26 cellular contexts compared by ENCODE assay signal in genomic region chr4:42487230-42487629, GRCh38.
"Had no signal": no experiment of that assay in that cellular context is flagged by ENCODE, and none has a peak within 500 bp of the region (broad histone marks: within the 10 kb centered on the region; RNA-seq: fewer than 3 reads in every experiment).

No MANE protein-coding gene starts in this region.

- H3K27ac Mint-ChIP-seq: activated CD4-positive, alpha-beta memory T cell treated with anti-CD3 and anti-CD28 coated beads, Interleukin-2, amount 10 ng/mL, durations not matched to agents 7 days and 5 days; activated CD4-positive, alpha-beta T cell treated with anti-CD3 and anti-CD28 coated beads for 36 hours; activated naive CD4-positive, alpha-beta T cell treated with anti-CD3 and anti-CD28 coated beads for 36 hours; activated naive CD8-positive, alpha-beta T cell treated with anti-CD3 and anti-CD28 coated beads for 36 hours; activated T-helper 17 cell treated with anti-CD3 and anti-CD28 coated beads, Interleukin-2, amount 50 U/mL, for 72 hours had no signal

- H3K9me3 Mint-ChIP-seq: activated CD4-positive, alpha-beta memory T cell treated with anti-CD3 and anti-CD28 coated beads, Interleukin-2, amount 10 ng/mL, durations not matched to agents 7 days and 5 days; activated naive CD4-positive, alpha-beta T cell treated with anti-CD3 and anti-CD28 coated beads for 36 hours; activated naive CD8-positive, alpha-beta T cell treated with anti-CD3 and anti-CD28 coated beads for 36 hours; activated T-helper 17 cell treated with anti-CD3 and anti-CD28 coated beads, Interleukin-2, amount 50 U/mL, for 72 hours had no signal

- H3K4me3 ChIP-seq: Peyer's patch, SJCRH30 had no signal

- H3K4me1 Mint-ChIP-seq: activated CD4-positive, alpha-beta T cell treated with anti-CD3 and anti-CD28 coated beads for 36 hours had no signal

- H3K27me3 Mint-ChIP-seq: activated CD4-positive, alpha-beta memory T cell treated with anti-CD3 and anti-CD28 coated beads, Interleukin-2, amount 10 ng/mL, durations not matched to agents 7 days and 5 days; activated CD4-positive, alpha-beta T cell treated with anti-CD3 and anti-CD28 coated beads for 36 hours; activated naive CD8-positive, alpha-beta T cell treated with anti-CD3 and anti-CD28 coated beads for 36 hours; activated T-helper 17 cell treated with anti-CD3 and anti-CD28 coated beads, Interleukin-2, amount 50 U/mL, for 72 hours had no signal

- DNase-seq: activated CD4-positive, alpha-beta memory T cell treated with anti-CD3 and anti-CD28 coated beads, Interleukin-2, amount 10 ng/mL, durations not matched to agents 7 days and 5 days; activated CD4-positive, alpha-beta T cell treated with anti-CD3 and anti-CD28 coated beads for 36 hours; activated CD4-positive, alpha-beta T cell treated with anti-CD3 and anti-CD28 coated beads, Interleukin-2, amount 50 U/mL, for 1 hour; activated gamma-delta T cell; activated naive CD4-positive, alpha-beta T cell treated with anti-CD3 and anti-CD28 coated beads for 36 hours; activated naive CD8-positive, alpha-beta T cell treated with anti-CD3 and anti-CD28 coated beads for 36 hours; activated T-cell treated with anti-CD3 and anti-CD28 coated beads for 4 hours; activated T-cell treated with anti-CD3 and anti-CD28 coated beads, Interleukin-2, amount 50 U/mL, for 48 hours; brain microvascular endothelial cell; central memory CD4-positive, alpha-beta T cell; Kasumi-1; NCI-H1048; NCI-H146; NCI-H187 treated with DMSO at 0.1 percent for 48 hours; NCI-H2081 treated with DMSO at 0.1 percent for 48 hours; NCI-H2171 treated with DMSO at 0.1 percent for 48 hours; NCI-H226; NCI-H526; NCI-H82; OCI-M1; Peyer's patch; Right ventricle myocardium superior; SJCRH30; SK-N-SH; T-helper 1 cell had no signal

- H3K36me3 ChIP-seq: brain microvascular endothelial cell, Peyer's patch, SJCRH30 had no signal

- H3K27me3 ChIP-seq: brain microvascular endothelial cell, Peyer's patch had no signal

- H3K4me3 Mint-ChIP-seq: activated CD4-positive, alpha-beta memory T cell treated with anti-CD3 and anti-CD28 coated beads, Interleukin-2, amount 10 ng/mL, durations not matched to agents 7 days and 5 days; activated CD4-positive, alpha-beta T cell treated with anti-CD3 and anti-CD28 coated beads for 36 hours; activated naive CD4-positive, alpha-beta T cell treated with anti-CD3 and anti-CD28 coated beads for 36 hours; activated naive CD8-positive, alpha-beta T cell treated with anti-CD3 and anti-CD28 coated beads for 36 hours; activated T-helper 17 cell treated with anti-CD3 and anti-CD28 coated beads, Interleukin-2, amount 50 U/mL, for 72 hours had no signal

- ATAC-seq: activated CD4-positive, alpha-beta T cell treated with anti-CD3 and anti-CD28 coated beads for 36 hours; activated T-helper 17 cell treated with anti-CD3 and anti-CD28 coated beads, Interleukin-2, amount 50 U/mL, for 72 hours had no signal
